In the genomic region with DNA sequence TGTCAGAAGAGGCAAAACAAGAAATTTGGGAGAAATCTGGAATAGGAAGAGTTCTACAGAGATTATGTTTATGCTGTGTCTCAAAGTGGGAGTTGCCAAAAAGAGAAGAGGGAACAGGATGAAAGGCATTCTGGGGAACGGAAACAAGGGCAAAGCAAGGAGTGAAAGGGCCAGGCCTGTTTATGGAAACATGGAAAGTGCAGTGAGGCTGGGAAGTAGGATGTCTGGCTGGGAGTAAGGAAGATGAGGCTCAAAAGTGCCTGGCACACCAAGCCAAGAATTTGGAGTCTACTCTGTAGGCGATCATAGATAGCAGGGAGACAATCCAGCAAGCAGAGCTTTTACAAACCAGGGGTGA, we compare ENCODE assay signal across 9 cellular contexts. TPM values are rescaled to one million over a fixed set of nuclear protein-coding genes. Genes with fewer than 3 reads are reported as not detected.
DNase-seq lines count a peak whose midpoint lies in the region; ATAC-seq and TF ChIP-seq lines count a peak whose summit lies in the region.
"Had no signal": no experiment of that assay in that cellular context is flagged by ENCODE, and none has a peak within 500 bp of the region (broad histone marks: within the 10 kb centered on the region; RNA-seq: fewer than 3 reads in every experiment).

No MANE protein-coding gene starts in this region.

- 39% methylated on average over 2 of the region's 2 CpGs for WGBS in right cardiac atrium
- WGBS in upper lobe of left lung, 2 donors, result 43 to 67% methylated on average over 2 of the region's 2 CpGs

- H3K27ac ChIP-seq in right cardiac atrium (ENCODE audit: low read length) (peak overlapping the region; percentile 85), mucosa of rectum (ENCODE audit: low read depth in 2 of 2, low read length in 2 of 2) (peak overlapping the region; percentile 30 to 97), upper lobe of left lung (peak overlapping the region; percentile 16 to 98 (median 96))

- no peak for TF ChIP-seq CTCF in upper lobe of left lung (IDR thresholded peaks at IDR 0.05)

- no peaks in the 10 kb centered on the region for H3K36me3 ChIP-seq in mucosa of rectum (ENCODE audit: control insufficient read depth in 2 of 2, insufficient read depth in 2 of 2, low read length in 2 of 2)
- no peaks in the 10 kb centered on the region for H3K36me3 ChIP-seq in upper lobe of left lung

- DNase-seq in right cardiac atrium, result no peak
- no peak for DNase-seq in left ventricle myocardium superior
- no peak for DNase-seq in activated naive CD8-positive, alpha-beta T cell treated with anti-CD3 and anti-CD28 coated beads for 36 hours
- DNase-seq in upper lobe of left lung, result no peak
- no peak for DNase-seq in ecto neural progenitor cell (ENCODE audit: low spot score)
- DNase-seq: COR-L47 had no signal

- H3K36me3 Mint-ChIP-seq in activated naive CD8-positive, alpha-beta T cell treated with anti-CD3 and anti-CD28 coated beads for 36 hours, result no peaks in the 10 kb centered on the region

- intact Hi-C loops in right cardiac atrium (cut with DNase I) (no loop called here), left ventricle myocardium superior (cut with micrococcal nuclease) (no loop called here)

- H3K27me3 ChIP-seq in right cardiac atrium (ENCODE audit: control insufficient read depth, insufficient read depth), result no peaks in the 10 kb centered on the region
- no peaks in the 10 kb centered on the region for H3K27me3 ChIP-seq in mucosa of rectum (ENCODE audit: control insufficient read depth in 2 of 2, insufficient read depth in 2 of 2, low read length in 2 of 2)
- no peaks in the 10 kb centered on the region for H3K27me3 ChIP-seq in upper lobe of left lung

- TF ChIP-seq EP300 in upper lobe of left lung (IDR thresholded peaks at IDR 0.05), result no peak

- H3K9me3 ChIP-seq in right cardiac atrium (ENCODE audit: control insufficient read depth, low read length) (no peaks in the 10 kb centered on the region), mucosa of rectum (ENCODE audit: control insufficient read depth in 2 of 2, low read length in 2 of 2) (no peaks in the 10 kb centered on the region), upper lobe of left lung (no peaks in the 10 kb centered on the region)

- H3K4me3 ChIP-seq in right cardiac atrium (ENCODE audit: low read length), result no peak overlapping the region
- H3K4me3 ChIP-seq in mucosa of rectum (ENCODE audit: low read length in 2 of 2), result no peak overlapping the region
- H3K4me3 ChIP-seq in upper lobe of left lung, result no peak overlapping the region

- H3K27ac Mint-ChIP-seq in activated naive CD8-positive, alpha-beta T cell treated with anti-CD3 and anti-CD28 coated beads for 36 hours, result peak overlapping the region; percentile 96

- H3K9me3 Mint-ChIP-seq in activated naive CD8-positive, alpha-beta T cell treated with anti-CD3 and anti-CD28 coated beads for 36 hours, result no peaks in the 10 kb centered on the region

- H3K27me3 Mint-ChIP-seq in activated naive CD8-positive, alpha-beta T cell treated with anti-CD3 and anti-CD28 coated beads for 36 hours, result no peaks in the 10 kb centered on the region

- no peak overlapping the region for H3K9ac ChIP-seq in mucosa of rectum (ENCODE audit: low read depth in 1 of 2, low read length in 2 of 2)

- ATAC-seq in right cardiac atrium (no peak), left ventricle myocardium superior (no peak), upper lobe of left lung (ENCODE audit: low FRiP score in 2 of 2) (no peak), HG02588 (IDR thresholded peaks at IDR 0.05; ENCODE audit: unreplicated experiment) (no peak), GM18858 (IDR thresholded peaks at IDR 0.05; ENCODE audit: unreplicated experiment) (no peak)

- TF ChIP-seq POLR2A in upper lobe of left lung (IDR thresholded peaks at IDR 0.05), result no peak

- H3K4me1 ChIP-seq in right cardiac atrium (ENCODE audit: control insufficient read depth, insufficient read depth, low read length), result peaks cover 2% of the 10 kb centered on the region
- peaks cover 0 to 5% of the 10 kb centered on the region in 2 donors for H3K4me1 ChIP-seq in mucosa of rectum (ENCODE audit: control insufficient read depth in 2 of 2, insufficient read depth in 2 of 2, low read length in 2 of 2)
- peaks cover 0 to 11% (median 5%) of the 10 kb centered on the region in 4 donors for H3K4me1 ChIP-seq in upper lobe of left lung

- H3K4me1 Mint-ChIP-seq in activated naive CD8-positive, alpha-beta T cell treated with anti-CD3 and anti-CD28 coated beads for 36 hours, result peaks cover 12% of the 10 kb centered on the region

- H3K4me3 Mint-ChIP-seq in activated naive CD8-positive, alpha-beta T cell treated with anti-CD3 and anti-CD28 coated beads for 36 hours, result no peak overlapping the region

RNA-seq across cellular contexts. Expression of gene CUL4B, which starts 1.8 kb away (rescaled TPM):
- total RNA-seq in right cardiac atrium (10 to 100 TPM; 27.9 to 31.3 (median 29.0) TPM), left ventricle myocardium superior (19.6 TPM), upper lobe of left lung (10 to 100 TPM; 17.9 to 58.7 (median 31.1) TPM)
- 10.7 TPM for polyA plus RNA-seq in right cardiac atrium
- total RNA-seq in activated naive CD8-positive, alpha-beta T cell treated with anti-CD3 and anti-CD28 coated beads for 36 hours, result 10 to 100 TPM; 32.7 to 32.9 TPM

RNA-seq across cellular contexts. Expression of gene MCTS1, which starts 41.4 kb away (rescaled TPM):
- total RNA-seq in right cardiac atrium (10 to 100 TPM; 27.4 to 34.0 (median 28.8) TPM), left ventricle myocardium superior (32.7 TPM), upper lobe of left lung (10 to 100 TPM in 5 of 6 donors, 1 to 10 TPM in 1; 4.8 to 28.3 (median 22.1) TPM)
- 48.0 TPM for polyA plus RNA-seq in right cardiac atrium
- 10 to 100 TPM; 73.8 to 75.4 TPM for total RNA-seq in activated naive CD8-positive, alpha-beta T cell treated with anti-CD3 and anti-CD28 coated beads for 36 hours
